ENCODE assay signal across 9 cellular contexts in genomic region chr2:55989405-55989804, GRCh38.
"Had no signal": no experiment of that assay in that cellular context is flagged by ENCODE, and none has a peak within 500 bp of the region (broad histone marks: within the 10 kb centered on the region; RNA-seq: fewer than 3 reads in every experiment).

No MANE protein-coding gene starts in this region.

- H3K9me3 Mint-ChIP-seq: GM23338, H9, HFFc6 had no signal

- H3K27ac Mint-ChIP-seq: GM23338, H9, HFFc6, IgD-negative memory B cell had no signal

- H3K4me3 ChIP-seq: GM23338 had no signal

- H3K4me2 ChIP-seq: GM23338 had no signal

- H3K4me3 Mint-ChIP-seq: GM23338, H9, HFFc6, IgD-negative memory B cell had no signal

- FAIRE-seq: H1, H54, HTR-8/SVneo had no signal

- DNase-seq: H9, HCEC 1CT, HFFc6, KBM-7 had no signal

- ATAC-seq: GM23338 had no signal
